ENCODE assay signal across 1 cellular context in the genomic region with DNA sequence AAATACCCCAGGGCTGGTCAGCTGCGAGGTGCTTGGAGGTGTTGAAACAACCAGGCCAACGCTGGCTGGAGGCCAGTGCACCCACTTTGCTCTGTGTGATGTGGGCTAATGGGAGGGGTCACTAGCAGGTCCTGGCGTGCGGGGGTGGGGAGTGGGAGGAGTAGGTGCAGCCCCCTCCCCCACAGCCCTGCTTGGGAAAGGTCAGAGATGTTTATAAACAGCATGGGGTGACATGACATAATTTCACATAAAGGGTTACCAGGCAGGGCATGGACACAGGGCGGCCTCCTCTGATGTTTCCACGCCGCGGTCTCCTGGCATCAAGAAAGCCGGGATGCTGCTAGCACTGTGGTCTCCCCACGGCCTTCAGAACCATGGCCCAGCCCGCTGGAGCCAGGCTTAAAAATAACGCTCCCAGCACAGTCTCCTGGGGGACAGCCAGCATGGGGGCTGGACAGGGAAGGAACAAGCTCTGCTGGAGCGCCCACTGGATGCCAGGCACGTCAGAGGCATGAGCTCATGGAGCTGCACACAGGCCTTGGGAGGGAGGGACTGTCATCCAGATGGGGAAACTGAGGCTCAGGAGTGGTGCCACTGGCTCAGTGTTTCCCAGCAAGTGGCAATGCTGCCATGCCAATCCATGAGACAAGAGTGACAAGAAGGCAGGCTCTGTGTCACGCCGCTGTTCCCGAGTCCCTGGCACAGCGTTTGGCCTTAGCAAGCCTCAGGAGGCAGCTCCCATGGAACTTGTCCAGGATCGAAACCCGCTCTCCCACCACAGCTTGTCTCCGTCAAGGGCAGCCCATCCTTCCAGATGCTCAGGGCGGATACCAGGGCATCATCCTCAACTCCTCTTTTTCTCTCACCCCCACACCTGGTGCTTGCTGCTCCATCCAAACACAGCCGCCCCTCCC.
TF ChIP-seq lines count a peak whose summit lies in the region.

No MANE protein-coding gene starts in this region.

TF ChIP-seq in HepG2, 621 proteins besides CTCF, POLR2A, EP300 and RAD21 (continued from another document and continues in another):
- TF ChIP-seq, protein P1, sequence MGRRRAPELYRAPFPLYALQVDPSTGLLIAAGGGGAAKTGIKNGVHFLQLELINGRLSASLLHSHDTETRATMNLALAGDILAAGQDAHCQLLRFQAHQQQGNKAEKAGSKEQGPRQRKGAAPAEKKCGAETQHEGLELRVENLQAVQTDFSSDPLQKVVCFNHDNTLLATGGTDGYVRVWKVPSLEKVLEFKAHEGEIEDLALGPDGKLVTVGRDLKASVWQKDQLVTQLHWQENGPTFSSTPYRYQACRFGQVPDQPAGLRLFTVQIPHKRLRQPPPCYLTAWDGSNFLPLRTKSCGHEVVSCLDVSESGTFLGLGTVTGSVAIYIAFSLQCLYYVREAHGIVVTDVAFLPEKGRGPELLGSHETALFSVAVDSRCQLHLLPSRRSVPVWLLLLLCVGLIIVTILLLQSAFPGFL (CRISPR knock-in tag; IDR thresholded peaks at IDR 0.05) = no peak
- TF ChIP-seq, protein P2, sequence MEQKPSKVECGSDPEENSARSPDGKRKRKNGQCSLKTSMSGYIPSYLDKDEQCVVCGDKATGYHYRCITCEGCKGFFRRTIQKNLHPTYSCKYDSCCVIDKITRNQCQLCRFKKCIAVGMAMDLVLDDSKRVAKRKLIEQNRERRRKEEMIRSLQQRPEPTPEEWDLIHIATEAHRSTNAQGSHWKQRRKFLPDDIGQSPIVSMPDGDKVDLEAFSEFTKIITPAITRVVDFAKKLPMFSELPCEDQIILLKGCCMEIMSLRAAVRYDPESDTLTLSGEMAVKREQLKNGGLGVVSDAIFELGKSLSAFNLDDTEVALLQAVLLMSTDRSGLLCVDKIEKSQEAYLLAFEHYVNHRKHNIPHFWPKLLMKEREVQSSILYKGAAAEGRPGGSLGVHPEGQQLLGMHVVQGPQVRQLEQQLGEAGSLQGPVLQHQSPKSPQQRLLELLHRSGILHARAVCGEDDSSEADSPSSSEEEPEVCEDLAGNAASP (CRISPR knock-in tag; IDR thresholded peaks at IDR 0.05; ENCODE audit: borderline replicate concordance) = peak; percentile 99; the same call in 1 of the 2 replicates
- TF ChIP-seq SMAD1 (CRISPR knock-in tag; IDR thresholded peaks at IDR 0.05; ENCODE audit: borderline replicate concordance, low read depth) (peak; percentile 93; the same call in 1 of the 2 replicates), TAF15 (IDR thresholded peaks at IDR 0.05; ENCODE audit: low read depth, low read length, poor library complexity, severe bottlenecking) (peak; percentile 66), HNRNPK (IDR thresholded peaks at IDR 0.05; ENCODE audit: low read depth, low read length, poor library complexity, severe bottlenecking) (no peak), ARID2 (CRISPR knock-in tag; IDR thresholded peaks at IDR 0.05; ENCODE audit: borderline replicate concordance) (peak; percentile 99), ZNF766 (CRISPR knock-in tag; IDR thresholded peaks at IDR 0.05; ENCODE audit: borderline replicate concordance) (no peak), ZNF232 (CRISPR knock-in tag; IDR thresholded peaks at IDR 0.05; ENCODE audit: borderline replicate concordance) (peak; percentile 88), NR2F6 (IDR thresholded peaks at IDR 0.05) (peak; percentile 100), NR2F6 (CRISPR knock-in tag; IDR thresholded peaks at IDR 0.05) (peak; percentile 100), FOXA3 (CRISPR knock-in tag; IDR thresholded peaks at IDR 0.05) (peak; percentile 99), RBFOX2 (IDR thresholded peaks at IDR 0.05; ENCODE audit: low read depth, low read length) (peak; percentile 86), ZNF124 (CRISPR knock-in tag; IDR thresholded peaks at IDR 0.05) (peak; percentile 87; the same call in 1 of the 2 replicates), MED13 (CRISPR knock-in tag; IDR thresholded peaks at IDR 0.05) (peak; percentile 99), ZNF781 (CRISPR knock-in tag; IDR thresholded peaks at IDR 0.05; ENCODE audit: borderline replicate concordance, not compliant biosample characterization) (no peak), YEATS2 (CRISPR knock-in tag; IDR thresholded peaks at IDR 0.05; ENCODE audit: borderline replicate concordance) (peak; percentile 87; the same call in 1 of the 2 replicates), ZSCAN25 (CRISPR knock-in tag; IDR thresholded peaks at IDR 0.05) (peak; percentile 96), PHF8 (CRISPR knock-in tag; IDR thresholded peaks at IDR 0.05) (peak; percentile 63), ZNF343 (CRISPR knock-in tag; IDR thresholded peaks at IDR 0.05) (peak; percentile 97), ZZZ3 (CRISPR knock-in tag; IDR thresholded peaks at IDR 0.05; ENCODE audit: borderline replicate concordance) (no peak), CEBPB (IDR thresholded peaks at IDR 0.05; ENCODE audit: borderline replicate concordance, low read depth, low read length) (peak; percentile 87), FOSL2 (CRISPR knock-in tag; IDR thresholded peaks at IDR 0.05) (peak; percentile 94)
- TF ChIP-seq, protein P3, sequence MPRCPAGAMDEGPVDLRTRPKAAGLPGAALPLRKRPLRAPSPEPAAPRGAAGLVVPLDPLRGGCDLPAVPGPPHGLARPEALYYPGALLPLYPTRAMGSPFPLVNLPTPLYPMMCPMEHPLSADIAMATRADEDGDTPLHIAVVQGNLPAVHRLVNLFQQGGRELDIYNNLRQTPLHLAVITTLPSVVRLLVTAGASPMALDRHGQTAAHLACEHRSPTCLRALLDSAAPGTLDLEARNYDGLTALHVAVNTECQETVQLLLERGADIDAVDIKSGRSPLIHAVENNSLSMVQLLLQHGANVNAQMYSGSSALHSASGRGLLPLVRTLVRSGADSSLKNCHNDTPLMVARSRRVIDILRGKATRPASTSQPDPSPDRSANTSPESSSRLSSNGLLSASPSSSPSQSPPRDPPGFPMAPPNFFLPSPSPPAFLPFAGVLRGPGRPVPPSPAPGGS (CRISPR knock-in tag; IDR thresholded peaks at IDR 0.05) = peak; percentile 95
- TF ChIP-seq, protein P4, sequence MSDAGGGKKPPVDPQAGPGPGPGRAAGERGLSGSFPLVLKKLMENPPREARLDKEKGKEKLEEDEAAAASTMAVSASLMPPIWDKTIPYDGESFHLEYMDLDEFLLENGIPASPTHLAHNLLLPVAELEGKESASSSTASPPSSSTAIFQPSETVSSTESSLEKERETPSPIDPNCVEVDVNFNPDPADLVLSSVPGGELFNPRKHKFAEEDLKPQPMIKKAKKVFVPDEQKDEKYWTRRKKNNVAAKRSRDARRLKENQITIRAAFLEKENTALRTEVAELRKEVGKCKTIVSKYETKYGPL (CRISPR knock-in tag; IDR thresholded peaks at IDR 0.05) = no peak; the same call in 1 of the 2 replicates
- TF ChIP-seq, protein P5, sequence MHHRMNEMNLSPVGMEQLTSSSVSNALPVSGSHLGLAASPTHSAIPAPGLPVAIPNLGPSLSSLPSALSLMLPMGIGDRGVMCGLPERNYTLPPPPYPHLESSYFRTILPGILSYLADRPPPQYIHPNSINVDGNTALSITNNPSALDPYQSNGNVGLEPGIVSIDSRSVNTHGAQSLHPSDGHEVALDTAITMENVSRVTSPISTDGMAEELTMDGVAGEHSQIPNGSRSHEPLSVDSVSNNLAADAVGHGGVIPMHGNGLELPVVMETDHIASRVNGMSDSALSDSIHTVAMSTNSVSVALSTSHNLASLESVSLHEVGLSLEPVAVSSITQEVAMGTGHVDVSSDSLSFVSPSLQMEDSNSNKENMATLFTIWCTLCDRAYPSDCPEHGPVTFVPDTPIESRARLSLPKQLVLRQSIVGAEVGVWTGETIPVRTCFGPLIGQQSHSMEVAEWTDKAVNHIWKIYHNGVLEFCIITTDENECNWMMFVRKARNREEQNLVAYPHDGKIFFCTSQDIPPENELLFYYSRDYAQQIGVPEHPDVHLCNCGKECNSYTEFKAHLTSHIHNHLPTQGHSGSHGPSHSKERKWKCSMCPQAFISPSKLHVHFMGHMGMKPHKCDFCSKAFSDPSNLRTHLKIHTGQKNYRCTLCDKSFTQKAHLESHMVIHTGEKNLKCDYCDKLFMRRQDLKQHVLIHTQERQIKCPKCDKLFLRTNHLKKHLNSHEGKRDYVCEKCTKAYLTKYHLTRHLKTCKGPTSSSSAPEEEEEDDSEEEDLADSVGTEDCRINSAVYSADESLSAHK (CRISPR knock-in tag; IDR thresholded peaks at IDR 0.05; ENCODE audit: borderline replicate concordance) = no peak
- TF ChIP-seq, protein P6, sequence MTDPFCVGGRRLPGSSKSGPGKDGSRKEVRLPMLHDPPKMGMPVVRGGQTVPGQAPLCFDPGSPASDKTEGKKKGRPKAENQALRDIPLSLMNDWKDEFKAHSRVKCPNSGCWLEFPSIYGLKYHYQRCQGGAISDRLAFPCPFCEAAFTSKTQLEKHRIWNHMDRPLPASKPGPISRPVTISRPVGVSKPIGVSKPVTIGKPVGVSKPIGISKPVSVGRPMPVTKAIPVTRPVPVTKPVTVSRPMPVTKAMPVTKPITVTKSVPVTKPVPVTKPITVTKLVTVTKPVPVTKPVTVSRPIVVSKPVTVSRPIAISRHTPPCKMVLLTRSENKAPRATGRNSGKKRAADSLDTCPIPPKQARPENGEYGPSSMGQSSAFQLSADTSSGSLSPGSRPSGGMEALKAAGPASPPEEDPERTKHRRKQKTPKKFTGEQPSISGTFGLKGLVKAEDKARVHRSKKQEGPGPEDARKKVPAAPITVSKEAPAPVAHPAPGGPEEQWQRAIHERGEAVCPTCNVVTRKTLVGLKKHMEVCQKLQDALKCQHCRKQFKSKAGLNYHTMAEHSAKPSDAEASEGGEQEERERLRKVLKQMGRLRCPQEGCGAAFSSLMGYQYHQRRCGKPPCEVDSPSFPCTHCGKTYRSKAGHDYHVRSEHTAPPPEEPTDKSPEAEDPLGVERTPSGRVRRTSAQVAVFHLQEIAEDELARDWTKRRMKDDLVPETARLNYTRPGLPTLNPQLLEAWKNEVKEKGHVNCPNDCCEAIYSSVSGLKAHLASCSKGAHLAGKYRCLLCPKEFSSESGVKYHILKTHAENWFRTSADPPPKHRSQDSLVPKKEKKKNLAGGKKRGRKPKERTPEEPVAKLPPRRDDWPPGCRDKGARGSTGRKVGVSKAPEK (CRISPR knock-in tag; IDR thresholded peaks at IDR 0.05; ENCODE audit: borderline replicate concordance) = peak; percentile 21; the same call in 1 of the 2 replicates
- TF ChIP-seq, protein P7, sequence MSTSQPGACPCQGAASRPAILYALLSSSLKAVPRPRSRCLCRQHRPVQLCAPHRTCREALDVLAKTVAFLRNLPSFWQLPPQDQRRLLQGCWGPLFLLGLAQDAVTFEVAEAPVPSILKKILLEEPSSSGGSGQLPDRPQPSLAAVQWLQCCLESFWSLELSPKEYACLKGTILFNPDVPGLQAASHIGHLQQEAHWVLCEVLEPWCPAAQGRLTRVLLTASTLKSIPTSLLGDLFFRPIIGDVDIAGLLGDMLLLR (CRISPR knock-in tag; IDR thresholded peaks at IDR 0.05) = peak; percentile 45
- TF ChIP-seq, protein P8, sequence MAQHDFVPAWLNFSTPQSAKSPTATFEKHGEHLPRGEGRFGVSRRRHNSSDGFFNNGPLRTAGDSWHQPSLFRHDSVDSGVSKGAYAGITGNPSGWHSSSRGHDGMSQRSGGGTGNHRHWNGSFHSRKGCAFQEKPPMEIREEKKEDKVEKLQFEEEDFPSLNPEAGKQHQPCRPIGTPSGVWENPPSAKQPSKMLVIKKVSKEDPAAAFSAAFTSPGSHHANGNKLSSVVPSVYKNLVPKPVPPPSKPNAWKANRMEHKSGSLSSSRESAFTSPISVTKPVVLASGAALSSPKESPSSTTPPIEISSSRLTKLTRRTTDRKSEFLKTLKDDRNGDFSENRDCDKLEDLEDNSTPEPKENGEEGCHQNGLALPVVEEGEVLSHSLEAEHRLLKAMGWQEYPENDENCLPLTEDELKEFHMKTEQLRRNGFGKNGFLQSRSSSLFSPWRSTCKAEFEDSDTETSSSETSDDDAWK (CRISPR knock-in tag; IDR thresholded peaks at IDR 0.05) = no peak
- TF ChIP-seq, protein P9, sequence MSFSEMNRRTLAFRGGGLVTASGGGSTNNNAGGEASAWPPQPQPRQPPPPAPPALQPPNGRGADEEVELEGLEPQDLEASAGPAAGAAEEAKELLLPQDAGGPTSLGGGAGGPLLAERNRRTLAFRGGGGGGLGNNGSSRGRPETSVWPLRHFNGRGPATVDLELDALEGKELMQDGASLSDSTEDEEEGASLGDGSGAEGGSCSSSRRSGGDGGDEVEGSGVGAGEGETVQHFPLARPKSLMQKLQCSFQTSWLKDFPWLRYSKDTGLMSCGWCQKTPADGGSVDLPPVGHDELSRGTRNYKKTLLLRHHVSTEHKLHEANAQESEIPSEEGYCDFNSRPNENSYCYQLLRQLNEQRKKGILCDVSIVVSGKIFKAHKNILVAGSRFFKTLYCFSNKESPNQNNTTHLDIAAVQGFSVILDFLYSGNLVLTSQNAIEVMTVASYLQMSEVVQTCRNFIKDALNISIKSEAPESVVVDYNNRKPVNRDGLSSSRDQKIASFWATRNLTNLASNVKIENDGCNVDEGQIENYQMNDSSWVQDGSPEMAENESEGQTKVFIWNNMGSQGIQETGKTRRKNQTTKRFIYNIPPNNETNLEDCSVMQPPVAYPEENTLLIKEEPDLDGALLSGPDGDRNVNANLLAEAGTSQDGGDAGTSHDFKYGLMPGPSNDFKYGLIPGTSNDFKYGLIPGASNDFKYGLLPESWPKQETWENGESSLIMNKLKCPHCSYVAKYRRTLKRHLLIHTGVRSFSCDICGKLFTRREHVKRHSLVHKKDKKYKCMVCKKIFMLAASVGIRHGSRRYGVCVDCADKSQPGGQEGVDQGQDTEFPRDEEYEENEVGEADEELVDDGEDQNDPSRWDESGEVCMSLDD (CRISPR knock-in tag; IDR thresholded peaks at IDR 0.05; ENCODE audit: borderline replicate concordance) = peak; percentile 98
- TF ChIP-seq, protein P10, sequence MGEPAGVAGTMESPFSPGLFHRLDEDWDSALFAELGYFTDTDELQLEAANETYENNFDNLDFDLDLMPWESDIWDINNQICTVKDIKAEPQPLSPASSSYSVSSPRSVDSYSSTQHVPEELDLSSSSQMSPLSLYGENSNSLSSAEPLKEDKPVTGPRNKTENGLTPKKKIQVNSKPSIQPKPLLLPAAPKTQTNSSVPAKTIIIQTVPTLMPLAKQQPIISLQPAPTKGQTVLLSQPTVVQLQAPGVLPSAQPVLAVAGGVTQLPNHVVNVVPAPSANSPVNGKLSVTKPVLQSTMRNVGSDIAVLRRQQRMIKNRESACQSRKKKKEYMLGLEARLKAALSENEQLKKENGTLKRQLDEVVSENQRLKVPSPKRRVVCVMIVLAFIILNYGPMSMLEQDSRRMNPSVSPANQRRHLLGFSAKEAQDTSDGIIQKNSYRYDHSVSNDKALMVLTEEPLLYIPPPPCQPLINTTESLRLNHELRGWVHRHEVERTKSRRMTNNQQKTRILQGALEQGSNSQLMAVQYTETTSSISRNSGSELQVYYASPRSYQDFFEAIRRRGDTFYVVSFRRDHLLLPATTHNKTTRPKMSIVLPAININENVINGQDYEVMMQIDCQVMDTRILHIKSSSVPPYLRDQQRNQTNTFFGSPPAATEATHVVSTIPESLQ (CRISPR knock-in tag; conservative IDR thresholded peaks at IDR 0.05) = 0 out of 2 replicates have a peak, but pooled peaks have one; percentile 61
- TF ChIP-seq, protein P11, sequence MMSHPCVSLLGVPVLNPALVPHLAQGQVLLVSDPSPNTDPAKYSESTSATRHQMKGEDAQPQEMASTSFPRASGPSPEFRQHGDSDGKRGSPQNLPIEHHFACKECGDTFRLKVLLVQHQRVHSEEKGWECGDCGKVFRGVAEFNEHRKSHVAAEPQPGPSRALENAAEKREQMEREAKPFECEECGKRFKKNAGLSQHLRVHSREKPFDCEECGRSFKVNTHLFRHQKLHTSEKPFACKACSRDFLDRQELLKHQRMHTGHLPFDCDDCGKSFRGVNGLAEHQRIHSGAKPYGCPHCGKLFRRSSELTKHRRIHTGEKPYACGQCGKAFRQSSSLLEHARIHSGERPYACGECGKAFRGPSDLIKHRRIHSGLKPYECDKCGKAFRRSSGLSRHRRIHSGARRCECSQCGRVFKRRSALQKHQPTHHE (CRISPR knock-in tag; IDR thresholded peaks at IDR 0.05; ENCODE audit: borderline replicate concordance) = peak; percentile 70; the same call in 1 of the 2 replicates
